Comparison of ENCODE assay signal across 1 cellular context in the genomic region with DNA sequence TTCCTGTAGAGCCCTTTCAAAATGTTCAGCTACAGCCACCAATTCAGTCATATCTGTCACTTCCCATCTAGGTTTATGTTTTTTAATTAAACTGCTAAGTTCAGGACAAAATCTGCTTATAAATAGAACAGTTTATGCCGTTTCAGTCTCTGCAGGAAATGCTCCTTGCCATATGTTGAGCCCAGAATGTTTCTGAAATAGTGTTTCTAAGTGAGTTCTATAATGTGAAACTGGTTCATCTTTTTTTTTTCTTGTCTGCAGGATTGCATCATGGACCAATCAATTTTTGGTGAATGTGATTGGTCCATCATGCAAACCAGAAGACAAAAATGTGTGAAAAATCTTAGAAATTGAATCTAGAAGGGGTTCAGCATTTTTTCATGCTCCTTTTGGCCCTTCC.
A peak's percentile ranks its signal among the peaks of the same experiment; 100 is the strongest.
TF ChIP-seq lines count a peak whose summit lies in the region.

No MANE protein-coding gene starts in this region.

TF ChIP-seq in HepG2, 621 proteins besides CTCF, POLR2A, EP300 and RAD21 (continued from another document):
- TF ChIP-seq, protein P1, sequence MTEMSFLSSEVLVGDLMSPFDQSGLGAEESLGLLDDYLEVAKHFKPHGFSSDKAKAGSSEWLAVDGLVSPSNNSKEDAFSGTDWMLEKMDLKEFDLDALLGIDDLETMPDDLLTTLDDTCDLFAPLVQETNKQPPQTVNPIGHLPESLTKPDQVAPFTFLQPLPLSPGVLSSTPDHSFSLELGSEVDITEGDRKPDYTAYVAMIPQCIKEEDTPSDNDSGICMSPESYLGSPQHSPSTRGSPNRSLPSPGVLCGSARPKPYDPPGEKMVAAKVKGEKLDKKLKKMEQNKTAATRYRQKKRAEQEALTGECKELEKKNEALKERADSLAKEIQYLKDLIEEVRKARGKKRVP (CRISPR knock-in tag; IDR thresholded peaks at IDR 0.05), result peak in 1 of 2 experiments; percentile 81; a peak in 2 of 4 replicates
- TF ChIP-seq, protein P2, sequence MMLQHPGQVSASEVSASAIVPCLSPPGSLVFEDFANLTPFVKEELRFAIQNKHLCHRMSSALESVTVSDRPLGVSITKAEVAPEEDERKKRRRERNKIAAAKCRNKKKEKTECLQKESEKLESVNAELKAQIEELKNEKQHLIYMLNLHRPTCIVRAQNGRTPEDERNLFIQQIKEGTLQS (CRISPR knock-in tag; IDR thresholded peaks at IDR 0.05), result no peak
- TF ChIP-seq FOXP1 (IDR thresholded peaks at IDR 0.05) (no peak), FOXP1 (CRISPR knock-in tag; IDR thresholded peaks at IDR 0.05) (no peak), RBFOX2 (IDR thresholded peaks at IDR 0.05; ENCODE audit: low read depth, low read length) (no peak)
TF ChIP-seq in HepG2: peak in this region for 4.
